ENCODE assay signal across 9 cellular contexts in the genomic region with DNA sequence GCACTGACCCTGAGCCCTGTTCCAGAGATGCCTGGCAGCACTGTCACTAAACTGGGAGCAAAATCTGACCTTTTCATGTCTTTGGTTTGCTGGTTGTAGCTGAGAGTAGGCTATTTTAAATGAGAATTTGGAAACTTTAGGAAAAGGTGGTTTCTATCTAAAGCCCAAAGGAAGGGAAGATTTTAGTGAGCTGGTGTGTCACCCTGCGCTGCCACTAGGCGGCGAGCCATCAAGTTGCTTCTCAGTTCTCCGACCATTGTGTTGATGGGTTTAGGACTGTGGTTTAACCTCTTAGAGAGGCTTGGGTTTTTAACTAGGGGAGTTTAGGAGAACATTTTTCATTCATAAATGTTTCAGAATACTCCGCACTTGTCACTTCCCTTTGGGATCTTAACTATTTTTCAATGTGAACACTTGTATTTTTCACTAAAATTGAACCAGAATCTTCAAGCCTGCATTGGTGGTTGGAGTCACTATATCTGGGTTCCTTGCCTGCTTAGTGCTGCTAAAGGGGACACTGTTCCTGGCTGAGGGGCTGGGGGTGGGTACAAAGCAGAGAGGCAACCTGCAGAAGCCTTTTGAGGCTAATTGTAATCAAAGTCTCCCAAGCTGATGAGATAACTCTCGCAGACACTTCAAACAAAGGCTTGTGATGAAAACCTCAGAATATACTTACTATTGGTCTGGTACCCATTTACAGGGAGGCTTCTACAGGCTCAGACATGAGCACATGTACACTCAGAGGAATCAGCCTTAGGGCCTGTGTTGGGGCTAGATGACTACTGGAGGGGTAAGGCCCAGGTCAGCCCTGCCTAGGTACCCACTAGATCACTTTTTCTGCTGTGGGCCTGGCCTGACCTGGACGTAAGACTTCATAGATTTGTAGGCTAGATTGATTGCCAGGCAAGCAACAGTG. TPM values are rescaled to one million over a fixed set of nuclear protein-coding genes. Genes with fewer than 3 reads are reported as not detected.
DNase-seq lines count a peak whose midpoint lies in the region; ATAC-seq and TF ChIP-seq lines count a peak whose summit lies in the region.
"Had no signal": no experiment of that assay in that cellular context is flagged by ENCODE, and none has a peak within 500 bp of the region (broad histone marks: within the 10 kb centered on the region; RNA-seq: fewer than 3 reads in every experiment).

No MANE protein-coding gene starts in this region.

- H3K9me3 Mint-ChIP-seq in Calu3 (ENCODE audit: low read depth, unreplicated experiment) (no peaks in the 10 kb centered on the region), mesothelial cell of epicardium (no peaks in the 10 kb centered on the region)
- H3K9me3 Mint-ChIP-seq: memory B cell had no signal

- peaks cover 41% of the 10 kb centered on the region for H3K4me1 ChIP-seq in body of pancreas

- no peaks in the 10 kb centered on the region for H3K36me3 ChIP-seq in body of pancreas (replicated peaks in 1 of 2; ENCODE audit: insufficient read depth in 1 of 2, low read depth in 2 of 2)

- DNase-seq in Calu3 (peak; percentile 13), HuH-7.5 (ENCODE audit: low spot score) (peak; percentile 40), body of pancreas (peak in 1 of 4 donors; percentile 16), mesothelial cell of epicardium (ENCODE audit: low spot score in 2 of 2, unreplicated experiment in 2 of 2) (no peak), glomerular visceral epithelial cell (ENCODE audit: extremely low spot score) (no peak), left lobe of liver (ENCODE audit: low spot score) (no peak)

- no TSS peak for BruUV-seq in Calu3 (replicated peaks; lab: Mats Ljungman, UMichigan)

- no peak for ATAC-seq in body of pancreas
- no peak for ATAC-seq in GM21381 (IDR thresholded peaks at IDR 0.05; ENCODE audit: unreplicated experiment)
- no peak for ATAC-seq in HG03108 (IDR thresholded peaks at IDR 0.05; ENCODE audit: unreplicated experiment)
- ATAC-seq in left lobe of liver: no peak

- H3K27me3 Mint-ChIP-seq in Calu3 (ENCODE audit: unreplicated experiment): no peaks in the 10 kb centered on the region
- no peaks in the 10 kb centered on the region for H3K27me3 Mint-ChIP-seq in mesothelial cell of epicardium (ENCODE audit: low read depth)
- H3K27me3 Mint-ChIP-seq: memory B cell had no signal

- no peaks in the 10 kb centered on the region for H3K27me3 ChIP-seq in body of pancreas

- WGBS in body of pancreas, 2 donors: 77 to 80% methylated on average over 7 of the region's 7 CpGs

- no peak overlapping the region for H3K4me3 Mint-ChIP-seq in Calu3 (ENCODE audit: low read depth, unreplicated experiment)
- H3K4me3 Mint-ChIP-seq in mesothelial cell of epicardium: no peak overlapping the region
- H3K4me3 Mint-ChIP-seq: memory B cell had no signal

- CTCF ChIA-PET in Calu3 (lab: Charles Lee): interaction anchor here (0.6 to 1.0 kb wide), 2 partner anchors 9 to 17 kb away, joined by 3 to 5 read pairs; partner anchors contain the start of genes EXOSC7 and ZDHHC3

- TF ChIP-seq CTCF in Calu3 (IDR thresholded peaks at IDR 0.05; ENCODE audit: unreplicated experiment): peak; percentile 59
- TF ChIP-seq CTCF in body of pancreas (IDR thresholded peaks at IDR 0.05): peak; percentile 12 to 51 (median 18)
- TF ChIP-seq CTCF in mesothelial cell of epicardium (IDR thresholded peaks at IDR 0.05; ENCODE audit: unreplicated experiment): peak; percentile 93

- H3K4me1 Mint-ChIP-seq in Calu3 (ENCODE audit: low read depth, unreplicated experiment) (peaks cover 35% of the 10 kb centered on the region), mesothelial cell of epicardium (peaks cover 35% of the 10 kb centered on the region)

- intact Hi-C loops in Calu3 (cut with micrococcal nuclease; ENCODE audit: unreplicated experiment) (no loop called here), body of pancreas (cut with DNase I) (no loop called here)

- no peak overlapping the region for H3K4me3 ChIP-seq in body of pancreas

- no peak for TF ChIP-seq POLR2A in body of pancreas (IDR thresholded peaks at IDR 0.05)

- H3K27ac ChIP-seq in body of pancreas: peak overlapping the region in 2 of 4 donors; percentile 39 to 52

- no peaks in the 10 kb centered on the region for H3K9me3 ChIP-seq in body of pancreas

- H3K27ac Mint-ChIP-seq in Calu3 (ENCODE audit: unreplicated experiment): no peak overlapping the region
- no peak overlapping the region for H3K27ac Mint-ChIP-seq in mesothelial cell of epicardium
- H3K27ac Mint-ChIP-seq: memory B cell had no signal

- H3K36me3 Mint-ChIP-seq in Calu3 (ENCODE audit: insufficient read depth, unreplicated experiment): peaks cover 19% of the 10 kb centered on the region
- H3K36me3 Mint-ChIP-seq in mesothelial cell of epicardium: peaks cover 12% of the 10 kb centered on the region

RNA-seq across cellular contexts. Expression of gene EXOSC7, which starts 16.8 kb away (rescaled TPM):
- total RNA-seq in Calu3 (2022): 44.1 and 50.1 TPM in 2 replicates
- 10 to 100 TPM; 18.2 to 33.6 TPM for total RNA-seq in body of pancreas
- total RNA-seq in mesothelial cell of epicardium: 53.6 TPM in 3 replicates
- 14.6 TPM for total RNA-seq in left lobe of liver

RNA-seq across cellular contexts. Expression of gene ZDHHC3, which starts 16.8 kb away (rescaled TPM):
- total RNA-seq in Calu3 (2022) (83.0 and 84.9 TPM in 2 replicates), body of pancreas (10 to 100 TPM; 32.2 to 32.3 TPM), mesothelial cell of epicardium (63.7 to 74.5 TPM (median 64.8 TPM) in 3 replicates), left lobe of liver (36.6 TPM)

RNA-seq across cellular contexts. Expression of gene CLEC3B, which starts 33.3 kb away (rescaled TPM):
- not detected in 2 replicates for total RNA-seq in Calu3 (2022)
- 10 to 100 TPM in 1 of 2 donors, 1 to 10 TPM in 1; 4.9 to 22.1 TPM for total RNA-seq in body of pancreas
- total RNA-seq in mesothelial cell of epicardium: 0.60 to 1.2 TPM (median 0.66 TPM) in 3 replicates
- total RNA-seq in left lobe of liver: 25.5 TPM

Comparison
In these comparisons a context has a peak if more than half of its experiments do, and no peak if none do; other contexts are left out.
1. DNase-seq: peak in Calu3 (single experiment) and HuH-7.5 (single experiment); none in mesothelial cell of epicardium (0 of 2), glomerular visceral epithelial cell (single experiment) and left lobe of liver (single experiment).
2. CTCF ChIP-seq: peak in every context shown above with its lines; median percentile 93 in mesothelial cell of epicardium; 59 in Calu3; 18 in body of pancreas.